ENCODE assay signal across 8 cellular contexts in the genomic region with DNA sequence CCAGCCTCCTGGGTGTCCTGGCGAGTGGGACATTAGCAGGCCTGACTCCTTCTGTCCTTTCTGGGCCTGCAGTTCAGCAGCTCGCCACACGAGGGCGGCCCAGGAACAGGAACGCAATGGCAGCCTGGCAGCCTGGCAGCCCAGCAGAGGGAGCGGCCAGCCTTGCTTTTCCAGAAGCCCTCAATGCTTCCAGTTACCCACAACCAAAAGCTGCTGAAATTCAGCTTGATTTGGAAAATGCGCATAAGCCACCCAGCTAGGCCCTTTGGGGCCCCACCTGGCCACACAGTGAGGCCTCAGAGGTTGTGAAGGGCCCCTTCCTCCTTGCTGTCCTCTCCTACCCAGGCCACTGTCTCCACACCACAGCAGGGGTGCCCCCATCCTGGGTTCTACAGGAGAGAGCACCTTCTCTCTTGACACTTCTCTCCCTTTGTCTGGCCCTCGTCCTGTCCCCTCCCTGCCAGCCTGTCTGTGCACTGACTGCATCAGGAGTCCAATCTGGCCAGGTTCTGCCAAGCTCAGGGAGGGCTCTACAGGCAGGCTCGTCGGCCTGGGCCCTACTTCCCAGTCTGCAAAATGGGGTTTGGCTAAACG.
DNase-seq lines count a peak whose midpoint lies in the region; ATAC-seq and TF ChIP-seq lines count a peak whose summit lies in the region.

No MANE protein-coding gene starts in this region.

- TF ChIP-seq POLR2A in gastroesophageal sphincter (IDR thresholded peaks at IDR 0.05), result no peak
- TF ChIP-seq POLR2A in testis (IDR thresholded peaks at IDR 0.05), result no peak

- H3K4me1 ChIP-seq in gastroesophageal sphincter (peaks cover 0 to 24% (median 11%) of the 10 kb centered on the region in 3 donors), testis (peaks cover 4% of the 10 kb centered on the region)

- H3K36me3 ChIP-seq in GM06990 (ENCODE audit: control insufficient read depth, insufficient read depth, low read length), result no peaks in the 10 kb centered on the region
- no peaks in the 10 kb centered on the region for H3K36me3 ChIP-seq in gastroesophageal sphincter
- H3K36me3 ChIP-seq in testis (ENCODE audit: low read depth, missing control alignments), result no peaks in the 10 kb centered on the region

- H3K27me3 ChIP-seq in GM06990 (replicated peaks; ENCODE audit: control insufficient read depth, insufficient read depth, low read length) (no peaks in the 10 kb centered on the region; the same call in 1 of the 2 replicates), gastroesophageal sphincter (peaks cover 11% of the 10 kb centered on the region), testis (no peaks in the 10 kb centered on the region)

- peak; percentile 83 for ATAC-seq in gastroesophageal sphincter
- ATAC-seq in omental fat pad (ENCODE audit: low FRiP score), result peak; percentile 77
- no peak for ATAC-seq in GM18519 (IDR thresholded peaks at IDR 0.05; ENCODE audit: low FRiP score, unreplicated experiment)

- peak; percentile 60 for DNase-seq in GM06990 (ENCODE audit: extremely low read depth, insufficient read length)
- DNase-seq in SK-N-DZ (ENCODE audit: low spot score), result peak; percentile 84
- DNase-seq in activated naive CD4-positive, alpha-beta T cell (lab: John Stamatoyannopoulos, UW), result peak; percentile 76 to 89 (median 84)
- DNase-seq in omental fat pad (ENCODE audit: low spot score), result peak; percentile 99
- peak; percentile 95 for DNase-seq in testis

- TF ChIP-seq CTCF in GM06990 (IDR thresholded peaks at IDR 0.05; ENCODE audit: insufficient read depth, low read length, poor library complexity, severe bottlenecking) (peak; percentile 99), LNCAP (IDR thresholded peaks at IDR 0.05) (peak; percentile 97), gastroesophageal sphincter (IDR thresholded peaks at IDR 0.05) (peak in 3 of 4 experiments; percentile 100), omental fat pad (IDR thresholded peaks at IDR 0.05) (peak in 2 of 3 donors; percentile 98 to 99), testis (IDR thresholded peaks at IDR 0.05) (peak; percentile 99)

- intact Hi-C loops in testis (cut with DNase I; ENCODE audit: low total_unique reads), result loop anchor here (5.0 kb wide), 1 partner anchor 85 kb away; no protein-coding TSS in a partner anchor

- H3K27ac ChIP-seq in gastroesophageal sphincter, result peak overlapping the region in 2 of 4 donors; percentile 12 to 71
- no peak overlapping the region for H3K27ac ChIP-seq in testis

- H3K4me3 ChIP-seq in GM06990 (replicated peaks; ENCODE audit: low read depth, low read length), result no peak overlapping the region
- no peak overlapping the region for H3K4me3 ChIP-seq in gastroesophageal sphincter
- H3K4me3 ChIP-seq in testis, result no peak overlapping the region

- WGBS in gastroesophageal sphincter (ENCODE audit: low coverage in 1 of 2), 2 donors, result no CpG with 5 or more reads among the region's 11 CpGs
- WGBS in testis, 2 donors, result 26 to 50% methylated on average over 5 to 11 of the region's 11 CpGs

- no peak for TF ChIP-seq EP300 in gastroesophageal sphincter (IDR thresholded peaks at IDR 0.05)

- no peaks in the 10 kb centered on the region for H3K9me3 ChIP-seq in gastroesophageal sphincter
- no peaks in the 10 kb centered on the region for H3K9me3 ChIP-seq in testis
